26 cellular contexts compared by ENCODE assay signal in the genomic region with DNA sequence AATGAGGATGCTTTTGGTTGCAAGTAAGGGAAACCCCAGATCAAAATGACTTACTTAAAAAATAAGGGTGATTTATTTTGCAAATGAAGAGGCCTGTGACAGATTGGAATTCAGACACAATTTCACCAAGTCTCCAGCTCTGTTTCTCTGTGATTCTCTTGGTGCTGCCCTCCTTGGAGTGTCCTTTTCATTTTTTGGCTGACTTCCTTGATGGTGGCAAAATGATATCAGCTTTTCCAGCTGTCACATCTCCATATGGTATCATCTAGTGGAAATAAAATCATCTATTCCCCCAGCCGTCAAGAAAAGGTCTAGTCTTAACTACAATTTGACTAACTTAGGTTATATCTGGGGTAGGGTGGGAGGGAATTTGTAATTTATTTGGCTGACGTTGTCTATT.
"Had no signal": no experiment of that assay in that cellular context is flagged by ENCODE, and none has a peak within 500 bp of the region (broad histone marks: within the 10 kb centered on the region; RNA-seq: fewer than 3 reads in every experiment).

No MANE protein-coding gene starts in this region.

- DNase-seq: activated B cell treated with CpG ODN at 0.5 μM for 24 hours; activated CD4-positive, alpha-beta memory T cell treated with anti-CD3 and anti-CD28 coated beads for 36 hours; activated CD4-positive, alpha-beta T cell treated with anti-CD3 and anti-CD28 coated beads for 4 hours; activated CD4-positive, alpha-beta T cell treated with anti-CD3 and anti-CD28 coated beads, Interleukin-2, amount 10 ng/mL, durations not matched to agents 24 days and 14 days; activated CD4-positive, alpha-beta T cell treated with anti-CD3 and anti-CD28 coated beads, Interleukin-2, amount 50 U/mL, for 1 hour; activated CD4-positive, alpha-beta T cell treated with anti-CD3 and anti-CD28 coated beads, Interleukin-2, amount 50 U/mL, for 4 hours; activated CD4-positive, CD25-positive, alpha-beta regulatory T cell treated with anti-CD3 and anti-CD28 coated beads, Interleukin-2, amount 50 U/mL, for 72 hours; activated CD8-positive, alpha-beta memory T cell treated with anti-CD3 and anti-CD28 coated beads, Interleukin-2, amount 50 U/mL, for 4 hours; activated CD8-positive, alpha-beta T cell treated with anti-CD3 and anti-CD28 coated beads for 36 hours; activated effector memory CD4-positive, alpha-beta T cell treated with anti-CD3 and anti-CD28 coated beads, Interleukin-2, amount 50 U/mL, for 16 hours; activated gamma-delta T cell treated with Interleukin-2 at 50 U/mL for 16 hours; activated naive CD4-positive, alpha-beta T cell; activated naive CD4-positive, alpha-beta T cell treated with anti-CD3 and anti-CD28 coated beads for 36 hours; activated naive CD4-positive, alpha-beta T cell treated with anti-CD3 and anti-CD28 coated beads, Interleukin-2, amount 50 U/mL, for 16 hours; activated naive CD8-positive, alpha-beta T cell treated with anti-CD3 and anti-CD28 coated beads for 36 hours; activated T-cell treated with anti-CD3 and anti-CD28 coated beads for 4 hours; activated T-cell treated with anti-CD3 and anti-CD28 coated beads, Interleukin-2, amount 50 U/mL, for 1 hour; activated T-cell treated with anti-CD3 and anti-CD28 coated beads, Interleukin-2, amount 50 U/mL, for 4 hours; activated T-cell treated with anti-CD3 and anti-CD28 coated beads, Interleukin-2, amount 50 U/mL, for 72 hours; adrenal gland; amniotic stem cell; aorta; body of pancreas; brain microvascular endothelial cell; T-helper 2 cell; T-helper 9 cell had no signal
